ENCODE assay signal across 19 cellular contexts in the genomic region with DNA sequence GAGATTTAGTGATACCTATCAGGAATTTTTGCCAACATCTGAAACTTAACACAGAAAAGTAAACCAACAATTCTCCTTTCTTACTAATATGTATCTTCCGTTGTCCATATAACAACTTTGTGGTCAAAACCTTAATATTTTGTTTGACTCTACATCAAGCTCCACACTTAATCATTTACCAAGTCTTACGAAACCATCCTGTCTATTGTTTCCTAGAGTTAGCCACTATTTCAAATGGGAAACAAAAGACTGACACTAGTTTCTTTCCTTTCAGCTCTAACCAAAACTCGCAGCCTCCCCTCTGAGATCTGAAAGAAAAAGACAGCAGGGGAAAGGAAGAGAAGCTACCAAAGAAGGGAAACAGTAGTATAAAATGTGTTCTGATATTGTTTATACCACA. TPM values are rescaled to one million over a fixed set of nuclear protein-coding genes. Genes with fewer than 3 reads are reported as not detected.
DNase-seq lines count a peak whose midpoint lies in the region; ATAC-seq and TF ChIP-seq lines count a peak whose summit lies in the region.
"Had no signal": no experiment of that assay in that cellular context is flagged by ENCODE, and none has a peak within 500 bp of the region (broad histone marks: within the 10 kb centered on the region; RNA-seq: fewer than 3 reads in every experiment).

No MANE protein-coding gene starts in this region.

- in situ Hi-C loops in Caki2 (cut with HindIII; ENCODE audit: low pct_unique_long_range_greater_than_20kb, low sequenced_read_pairs), result no loop called here

- no peaks in the 10 kb centered on the region for H3K4me1 Mint-ChIP-seq in stimulated activated naive B cell treated with anti-CD40 and anti-IgM and Interleukin-4, amounts not matched to agents 10 μg/mL and 1 μg/mL and 100 μg/mL, for 72 hours
- no peaks in the 10 kb centered on the region for H3K4me1 Mint-ChIP-seq in stimulated activated naive CD8-positive, alpha-beta T cell treated with anti-CD3 and anti-CD28 coated beads, Interleukin-15, amount 100 ng/mL, for 72 hours
- H3K4me1 Mint-ChIP-seq: activated CD4-positive, alpha-beta T cell treated with anti-CD3 and anti-CD28 coated beads for 36 hours; stimulated activated memory B cell treated with anti-CD40 and anti-IgM and Interleukin-4, amounts not matched to agents 10 μg/mL and 1 μg/mL and 100 μg/mL, for 72 hours had no signal

- H3K4me3 ChIP-seq in HUES48 (ENCODE audit: low read depth, low read length) (no peak overlapping the region), fibroblast of pulmonary artery (replicated peaks; ENCODE audit: low read depth, low read length) (no peak overlapping the region)
- H3K4me3 ChIP-seq: smooth muscle cell had no signal

- no peak overlapping the region for H3K4me3 Mint-ChIP-seq in stimulated activated naive B cell treated with anti-CD40 and anti-IgM and Interleukin-4, amounts not matched to agents 10 μg/mL and 1 μg/mL and 100 μg/mL, for 72 hours
- H3K4me3 Mint-ChIP-seq in stimulated activated naive CD8-positive, alpha-beta T cell treated with anti-CD3 and anti-CD28 coated beads, Interleukin-15, amount 100 ng/mL, for 72 hours, result no peak overlapping the region
- H3K4me3 Mint-ChIP-seq: activated CD4-positive, alpha-beta T cell treated with anti-CD3 and anti-CD28 coated beads for 36 hours; stimulated activated memory B cell treated with anti-CD40 and anti-IgM and Interleukin-4, amounts not matched to agents 10 μg/mL and 1 μg/mL and 100 μg/mL, for 72 hours had no signal

- no peaks in the 10 kb centered on the region for H3K9me3 ChIP-seq in HUES48 (ENCODE audit: control insufficient read depth, insufficient read depth, low read length)

- H3K27me3 ChIP-seq in HUES48 (ENCODE audit: control insufficient read depth, insufficient read depth, low read length), result no peaks in the 10 kb centered on the region

- H3K27ac ChIP-seq in HUES48 (ENCODE audit: low read depth, low read length), result peak overlapping the region; percentile 12

- no peaks in the 10 kb centered on the region for H3K9me3 Mint-ChIP-seq in stimulated activated naive B cell treated with anti-CD40 and anti-IgM and Interleukin-4, amounts not matched to agents 10 μg/mL and 1 μg/mL and 100 μg/mL, for 72 hours
- H3K9me3 Mint-ChIP-seq in stimulated activated naive CD8-positive, alpha-beta T cell treated with anti-CD3 and anti-CD28 coated beads, Interleukin-15, amount 100 ng/mL, for 72 hours, result no peaks in the 10 kb centered on the region
- H3K9me3 Mint-ChIP-seq: activated naive CD4-positive, alpha-beta T cell treated with anti-CD3 and anti-CD28 coated beads, Interleukin-2, amount 50 U/mL, for 72 hours; stimulated activated memory B cell treated with anti-CD40 and anti-IgM and Interleukin-4, amounts not matched to agents 10 μg/mL and 1 μg/mL and 100 μg/mL, for 72 hours had no signal

- H3K4me1 ChIP-seq in HUES48 (ENCODE audit: control insufficient read depth, insufficient read depth, low read length), result peaks cover 3% of the 10 kb centered on the region

- peak; percentile 57 for ATAC-seq in GM21381 (IDR thresholded peaks at IDR 0.05; ENCODE audit: unreplicated experiment)
- no peak for ATAC-seq in stimulated activated naive B cell treated with anti-CD40 and anti-IgM and Interleukin-4, amounts not matched to agents 10 μg/mL and 1 μg/mL and 100 μg/mL, for 72 hours (replicated peaks)
- ATAC-seq in HG03565 (IDR thresholded peaks at IDR 0.05; ENCODE audit: unreplicated experiment), result no peak
- ATAC-seq in stimulated activated naive CD8-positive, alpha-beta T cell treated with anti-CD3 and anti-CD28 coated beads, Interleukin-15, amount 100 ng/mL, for 72 hours, result no peak
- ATAC-seq: activated CD4-positive, alpha-beta T cell treated with anti-CD3 and anti-CD28 coated beads for 36 hours; activated naive CD4-positive, alpha-beta T cell treated with anti-CD3 and anti-CD28 coated beads, Interleukin-2, amount 50 U/mL, for 72 hours; left ventricle myocardium superior; stimulated activated memory B cell treated with anti-CD40 and anti-IgM and Interleukin-4, amounts not matched to agents 10 μg/mL and 1 μg/mL and 100 μg/mL, for 72 hours had no signal

- peaks cover 27 to 29% of the 10 kb centered on the region in 2 donors for H3K27me3 Mint-ChIP-seq in stimulated activated naive B cell treated with anti-CD40 and anti-IgM and Interleukin-4, amounts not matched to agents 10 μg/mL and 1 μg/mL and 100 μg/mL, for 72 hours
- H3K27me3 Mint-ChIP-seq in stimulated activated naive CD8-positive, alpha-beta T cell treated with anti-CD3 and anti-CD28 coated beads, Interleukin-15, amount 100 ng/mL, for 72 hours, result no peaks in the 10 kb centered on the region

- DNase-seq in Caki2 (ENCODE audit: low read depth) (peak; percentile 35), fibroblast of pulmonary artery (ENCODE audit: low read depth) (peak; percentile 46)
- DNase-seq in stimulated activated naive B cell treated with anti-CD40 and anti-IgM and Interleukin-4, amounts not matched to agents 10 μg/mL and 1 μg/mL and 100 μg/mL, for 72 hours, result no peak
- DNase-seq in activated T-cell treated with anti-CD3 and anti-CD28 coated beads, Interleukin-2, amount 50 U/mL, for 48 hours, result no peak
- no peak for DNase-seq in stimulated activated naive CD8-positive, alpha-beta T cell treated with anti-CD3 and anti-CD28 coated beads, Interleukin-15, amount 100 ng/mL, for 72 hours
- DNase-seq: activated CD4-positive, alpha-beta T cell treated with anti-CD3 and anti-CD28 coated beads for 36 hours; GOT3; KBM-7; left ventricle myocardium superior; NCI-H1436; NCI-H2227 treated with DMSO at 0.1 percent for 48 hours; posterior cingulate gyrus; T1000 had no signal

- TF ChIP-seq CTCF in fibroblast of pulmonary artery (IDR thresholded peaks at IDR 0.05; ENCODE audit: low read length, missing control alignments), result no peak

- H3K27ac Mint-ChIP-seq in stimulated activated naive B cell treated with anti-CD40 and anti-IgM and Interleukin-4, amounts not matched to agents 10 μg/mL and 1 μg/mL and 100 μg/mL, for 72 hours, result no peak overlapping the region
- no peak overlapping the region for H3K27ac Mint-ChIP-seq in stimulated activated naive CD8-positive, alpha-beta T cell treated with anti-CD3 and anti-CD28 coated beads, Interleukin-15, amount 100 ng/mL, for 72 hours
- H3K27ac Mint-ChIP-seq: activated CD4-positive, alpha-beta T cell treated with anti-CD3 and anti-CD28 coated beads for 36 hours; activated naive CD4-positive, alpha-beta T cell treated with anti-CD3 and anti-CD28 coated beads, Interleukin-2, amount 50 U/mL, for 72 hours; stimulated activated memory B cell treated with anti-CD40 and anti-IgM and Interleukin-4, amounts not matched to agents 10 μg/mL and 1 μg/mL and 100 μg/mL, for 72 hours had no signal

- H3K36me3 Mint-ChIP-seq in stimulated activated naive B cell treated with anti-CD40 and anti-IgM and Interleukin-4, amounts not matched to agents 10 μg/mL and 1 μg/mL and 100 μg/mL, for 72 hours, result no peaks in the 10 kb centered on the region
- H3K36me3 Mint-ChIP-seq: activated naive CD4-positive, alpha-beta T cell treated with anti-CD3 and anti-CD28 coated beads, Interleukin-2, amount 50 U/mL, for 72 hours; stimulated activated memory B cell treated with anti-CD40 and anti-IgM and Interleukin-4, amounts not matched to agents 10 μg/mL and 1 μg/mL and 100 μg/mL, for 72 hours had no signal

- no peak overlapping the region for H3K9ac ChIP-seq in HUES48 (ENCODE audit: low read depth, low read length)

- H3K36me3 ChIP-seq in HUES48 (ENCODE audit: control insufficient read depth, insufficient read depth, low read length), result no peaks in the 10 kb centered on the region

RNA-seq across cellular contexts. Expression of gene PRDM10, which starts 26.5 kb away (rescaled TPM):
- 0.70 and 1.5 TPM in 2 replicates for total RNA-seq in Caki2 (2014; rRNA removed; shearing (Covaris generic); ENCODE audit: low replicate concordance)

RNA-seq across cellular contexts. Expression of gene APLP2, which starts 40.6 kb away (rescaled TPM):
- 143 and 169 TPM in 2 replicates for total RNA-seq in Caki2 (2014; rRNA removed; shearing (Covaris generic); ENCODE audit: low replicate concordance)

Comparison
In these comparisons a context has a peak if more than half of its experiments do, and no peak if none do; other contexts are left out.
1. DNase-seq: peak in Caki2 (single experiment) and fibroblast of pulmonary artery (single experiment); none in stimulated activated naive B cell treated with anti-CD40 and anti-IgM and Interleukin-4, amounts not matched to agents 10 μg/mL and 1 μg/mL and 100 μg/mL, for 72 hours (single experiment), activated T-cell treated with anti-CD3 and anti-CD28 coated beads, Interleukin-2, amount 50 U/mL, for 48 hours (0 of 2) and stimulated activated naive CD8-positive, alpha-beta T cell treated with anti-CD3 and anti-CD28 coated beads, Interleukin-15, amount 100 ng/mL, for 72 hours (0 of 2).